In genomic region chr20:33005908-33006775, GRCh38 we compare ENCODE assay signal across 1 cellular context.
TF ChIP-seq lines count a peak whose summit lies in the region.

No MANE protein-coding gene starts in this region.

TF ChIP-seq in HepG2, 621 proteins besides CTCF, POLR2A, EP300 and RAD21 (continued from another document and continues in another):
- TF ChIP-seq ZNF280D (CRISPR knock-in tag; IDR thresholded peaks at IDR 0.05): no peak
- no peak for TF ChIP-seq BATF2 (CRISPR knock-in tag; IDR thresholded peaks at IDR 0.05)
- no peak; the same call in 1 of the 2 replicates for TF ChIP-seq ZNF333 (CRISPR knock-in tag; IDR thresholded peaks at IDR 0.05; ENCODE audit: borderline replicate concordance)
- peak; percentile 87; the same call in 1 of the 2 replicates for TF ChIP-seq DZIP1 (CRISPR knock-in tag; IDR thresholded peaks at IDR 0.05)
- TF ChIP-seq PLRG1 (conservative IDR thresholded peaks at IDR 0.05): no peak
- peak; percentile 82 for TF ChIP-seq JUND (CRISPR knock-in tag; IDR thresholded peaks at IDR 0.05)
- no peak for TF ChIP-seq CREB3 (CRISPR knock-in tag; IDR thresholded peaks at IDR 0.05)
- peak; percentile 56 for TF ChIP-seq U2AF1 (optimal IDR thresholded peaks at IDR 0.05; ENCODE audit: low read depth, low read length)
- TF ChIP-seq ZNF24 (IDR thresholded peaks at IDR 0.05): no peak
- TF ChIP-seq E2F1 (CRISPR knock-in tag; IDR thresholded peaks at IDR 0.05): no peak
- no peak for TF ChIP-seq ZFP82 (CRISPR knock-in tag; IDR thresholded peaks at IDR 0.05; ENCODE audit: borderline replicate concordance)
- TF ChIP-seq IKZF5 (CRISPR knock-in tag; IDR thresholded peaks at IDR 0.05): peak; percentile 99
- TF ChIP-seq NFATC3 (CRISPR knock-in tag; IDR thresholded peaks at IDR 0.05): peak; percentile 58; the same call in 1 of the 2 replicates
- TF ChIP-seq USF2 (IDR thresholded peaks at IDR 0.05; ENCODE audit: low read depth, low read length): no peak
- no peak for TF ChIP-seq USF2 (CRISPR knock-in tag; IDR thresholded peaks at IDR 0.05; ENCODE audit: borderline replicate concordance)
- TF ChIP-seq ZFAT (CRISPR knock-in tag; conservative IDR thresholded peaks at IDR 0.05): no peak
- peak; percentile 95 for TF ChIP-seq TEAD3 (CRISPR knock-in tag; optimal IDR thresholded peaks at IDR 0.05; ENCODE audit: borderline replicate concordance)
- TF ChIP-seq ARID2 (CRISPR knock-in tag; IDR thresholded peaks at IDR 0.05; ENCODE audit: borderline replicate concordance): peak; percentile 24; the same call in 1 of the 2 replicates
- TF ChIP-seq ZNF724P (CRISPR knock-in tag; IDR thresholded peaks at IDR 0.05; ENCODE audit: borderline replicate concordance): no peak; the same call in 1 of the 2 replicates
- TF ChIP-seq, protein P1, sequence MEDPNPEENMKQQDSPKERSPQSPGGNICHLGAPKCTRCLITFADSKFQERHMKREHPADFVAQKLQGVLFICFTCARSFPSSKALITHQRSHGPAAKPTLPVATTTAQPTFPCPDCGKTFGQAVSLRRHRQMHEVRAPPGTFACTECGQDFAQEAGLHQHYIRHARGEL (CRISPR knock-in tag; IDR thresholded peaks at IDR 0.05): no peak
- no peak for TF ChIP-seq ZNF775 (CRISPR knock-in tag; IDR thresholded peaks at IDR 0.05; ENCODE audit: borderline replicate concordance)
- 0 out of 2 replicates have a peak, but pooled peaks have one; percentile 80 for TF ChIP-seq ZNF589 (CRISPR knock-in tag; conservative IDR thresholded peaks at IDR 0.05)
- TF ChIP-seq CHCHD3 (CRISPR knock-in tag; IDR thresholded peaks at IDR 0.05): no peak
- TF ChIP-seq ZNF260 (CRISPR knock-in tag; IDR thresholded peaks at IDR 0.05; ENCODE audit: borderline replicate concordance, low read depth): no peak
- no peak for TF ChIP-seq LBX2 (CRISPR knock-in tag; IDR thresholded peaks at IDR 0.05; ENCODE audit: borderline replicate concordance)
- TF ChIP-seq ZNF83 (CRISPR knock-in tag; IDR thresholded peaks at IDR 0.05; ENCODE audit: borderline replicate concordance): no peak
- TF ChIP-seq, protein P2, sequence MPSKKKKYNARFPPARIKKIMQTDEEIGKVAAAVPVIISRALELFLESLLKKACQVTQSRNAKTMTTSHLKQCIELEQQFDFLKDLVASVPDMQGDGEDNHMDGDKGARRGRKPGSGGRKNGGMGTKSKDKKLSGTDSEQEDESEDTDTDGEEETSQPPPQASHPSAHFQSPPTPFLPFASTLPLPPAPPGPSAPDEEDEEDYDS (CRISPR knock-in tag; IDR thresholded peaks at IDR 0.05): peak; percentile 95
- TF ChIP-seq ZNF747 (CRISPR knock-in tag; IDR thresholded peaks at IDR 0.05; ENCODE audit: borderline replicate concordance): peak; percentile 98
- peak; percentile 100 for TF ChIP-seq SKIL (CRISPR knock-in tag; IDR thresholded peaks at IDR 0.05; ENCODE audit: borderline replicate concordance)
- TF ChIP-seq, protein P3, sequence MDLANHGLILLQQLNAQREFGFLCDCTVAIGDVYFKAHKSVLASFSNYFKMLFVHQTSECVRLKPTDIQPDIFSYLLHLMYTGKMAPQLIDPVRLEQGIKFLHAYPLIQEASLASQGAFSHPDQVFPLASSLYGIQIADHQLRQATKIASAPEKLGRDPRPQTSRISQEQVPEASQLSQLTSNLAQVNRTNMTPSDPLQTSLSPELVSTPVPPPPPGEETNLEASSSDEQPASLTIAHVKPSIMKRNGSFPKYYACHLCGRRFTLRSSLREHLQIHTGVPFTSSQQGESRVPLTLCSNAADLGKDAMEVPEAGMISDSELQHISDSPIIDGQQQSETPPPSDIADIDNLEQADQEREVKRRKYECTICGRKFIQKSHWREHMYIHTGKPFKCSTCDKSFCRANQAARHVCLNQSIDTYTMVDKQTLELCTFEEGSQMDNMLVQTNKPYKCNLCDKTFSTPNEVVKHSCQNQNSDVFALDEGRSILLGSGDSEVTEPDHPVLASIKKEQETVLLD (CRISPR knock-in tag; IDR thresholded peaks at IDR 0.05; ENCODE audit: low read depth): no peak
- TF ChIP-seq CSRNP2 (CRISPR knock-in tag; conservative IDR thresholded peaks at IDR 0.05; ENCODE audit: low read depth): no peak
- no peak for TF ChIP-seq CC2D1A (CRISPR knock-in tag; IDR thresholded peaks at IDR 0.05)
- TF ChIP-seq ZBTB7A (CRISPR knock-in tag; IDR thresholded peaks at IDR 0.05): peak; percentile 94
- 0 out of 2 replicates have a peak, but pooled peaks have one; percentile 38 for TF ChIP-seq KLF11 (CRISPR knock-in tag; IDR thresholded peaks at IDR 0.05)
- peak; percentile 84; the same call in 1 of the 2 replicates for TF ChIP-seq MYC (CRISPR knock-in tag; IDR thresholded peaks at IDR 0.05; ENCODE audit: borderline replicate concordance)
- TF ChIP-seq, protein P4, sequence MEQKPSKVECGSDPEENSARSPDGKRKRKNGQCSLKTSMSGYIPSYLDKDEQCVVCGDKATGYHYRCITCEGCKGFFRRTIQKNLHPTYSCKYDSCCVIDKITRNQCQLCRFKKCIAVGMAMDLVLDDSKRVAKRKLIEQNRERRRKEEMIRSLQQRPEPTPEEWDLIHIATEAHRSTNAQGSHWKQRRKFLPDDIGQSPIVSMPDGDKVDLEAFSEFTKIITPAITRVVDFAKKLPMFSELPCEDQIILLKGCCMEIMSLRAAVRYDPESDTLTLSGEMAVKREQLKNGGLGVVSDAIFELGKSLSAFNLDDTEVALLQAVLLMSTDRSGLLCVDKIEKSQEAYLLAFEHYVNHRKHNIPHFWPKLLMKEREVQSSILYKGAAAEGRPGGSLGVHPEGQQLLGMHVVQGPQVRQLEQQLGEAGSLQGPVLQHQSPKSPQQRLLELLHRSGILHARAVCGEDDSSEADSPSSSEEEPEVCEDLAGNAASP (CRISPR knock-in tag; IDR thresholded peaks at IDR 0.05; ENCODE audit: borderline replicate concordance): peak; percentile 96
- TF ChIP-seq ZSCAN21 (CRISPR knock-in tag; IDR thresholded peaks at IDR 0.05; ENCODE audit: borderline replicate concordance): peak; percentile 94
